Comparison of ENCODE assay signal across 16 cellular contexts in the genomic region with DNA sequence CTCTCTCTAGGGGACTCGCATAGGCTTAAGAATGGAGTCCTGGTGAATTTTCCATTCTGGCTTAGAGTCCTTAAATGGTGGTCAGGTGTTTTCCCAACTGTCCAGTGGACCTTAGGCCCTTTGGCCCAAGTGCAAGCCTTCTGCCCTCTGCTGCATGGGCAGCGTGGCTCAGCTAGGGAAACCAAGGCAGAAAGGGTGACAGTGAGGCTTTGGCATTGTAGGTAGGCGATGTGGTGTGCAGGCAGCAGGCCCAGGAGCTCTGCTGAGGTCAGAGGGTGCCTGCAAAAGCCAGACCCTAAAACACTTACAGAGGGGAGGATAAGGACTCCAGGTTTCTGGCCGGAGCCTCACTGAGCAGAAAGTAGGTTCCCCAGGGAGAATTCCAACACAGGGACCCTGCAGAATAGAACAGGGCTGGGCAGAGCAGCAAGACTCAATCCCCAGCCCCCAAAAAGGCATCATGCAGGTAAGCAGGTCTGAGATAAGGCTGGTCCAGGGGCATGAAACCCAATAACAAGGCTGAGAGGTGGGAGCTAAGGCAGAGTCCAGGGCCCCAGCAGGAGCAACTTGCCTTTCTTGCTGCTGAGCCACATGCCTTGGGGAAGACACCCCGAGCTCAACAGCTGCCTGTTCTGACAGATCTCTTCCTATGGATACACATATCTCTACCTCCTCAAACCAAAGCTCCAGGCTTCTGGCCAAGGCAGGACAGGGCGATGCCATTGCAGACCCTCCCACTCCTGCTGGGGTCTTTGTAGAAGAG.
"Had no signal": no experiment of that assay in that cellular context is flagged by ENCODE, and none has a peak within 500 bp of the region (broad histone marks: within the 10 kb centered on the region; RNA-seq: fewer than 3 reads in every experiment).

No MANE protein-coding gene starts in this region.

- H3K9me3 Mint-ChIP-seq: activated CD8-positive, alpha-beta T cell treated with anti-CD3 and anti-CD28 coated beads for 36 hours; central memory CD8-positive, alpha-beta T cell; dendritic cell treated with granulocyte-macrophage colony-stimulating factor and Interleukin-4, amounts not matched to agents 40 ng/mL and 50 ng/mL, for 4 days; stimulated activated effector memory CD8-positive, alpha-beta T cell treated with anti-CD3 and anti-CD28 coated beads, Interleukin-12 subunit alpha, Interleukin-12 subunit beta, amount 100 ng/mL, for 72 hours had no signal

- H3K27ac ChIP-seq: body of pancreas, left lung, vagina had no signal

- ATAC-seq: activated CD8-positive, alpha-beta T cell treated with anti-CD3 and anti-CD28 coated beads for 36 hours; activated T-cell treated with anti-CD3 and anti-CD28 coated beads, Interleukin-2, amount 50 U/mL, for 72 hours; body of pancreas; esophagus mucosa; left lung; stimulated activated effector memory CD8-positive, alpha-beta T cell treated with anti-CD3 and anti-CD28 coated beads, Interleukin-12 subunit alpha, Interleukin-12 subunit beta, amount 100 ng/mL, for 72 hours had no signal

- H3K4me1 ChIP-seq: body of pancreas had no signal

- H3K9me3 ChIP-seq: body of pancreas, left lung, thoracic aorta, vagina had no signal

- H3K27ac Mint-ChIP-seq: activated CD8-positive, alpha-beta T cell treated with anti-CD3 and anti-CD28 coated beads for 36 hours; activated T-cell treated with anti-CD3 and anti-CD28 coated beads, Interleukin-2, amount 50 U/mL, for 72 hours; dendritic cell treated with granulocyte-macrophage colony-stimulating factor and Interleukin-4, amounts not matched to agents 40 ng/mL and 50 ng/mL, for 4 days; stimulated activated effector memory CD8-positive, alpha-beta T cell treated with anti-CD3 and anti-CD28 coated beads, Interleukin-12 subunit alpha, Interleukin-12 subunit beta, amount 100 ng/mL, for 72 hours; T-helper 2 cell treated with Interferon-gamma antibody and Interleukin-4, amounts not matched to agents 5 μg/mL and 100 μg/mL, for 36 hours had no signal

- H3K4me3 Mint-ChIP-seq: activated CD8-positive, alpha-beta T cell treated with anti-CD3 and anti-CD28 coated beads for 36 hours; activated T-cell treated with anti-CD3 and anti-CD28 coated beads, Interleukin-2, amount 50 U/mL, for 72 hours; central memory CD8-positive, alpha-beta T cell; dendritic cell treated with granulocyte-macrophage colony-stimulating factor and Interleukin-4, amounts not matched to agents 40 ng/mL and 50 ng/mL, for 4 days; stimulated activated effector memory CD8-positive, alpha-beta T cell treated with anti-CD3 and anti-CD28 coated beads, Interleukin-12 subunit alpha, Interleukin-12 subunit beta, amount 100 ng/mL, for 72 hours; T-helper 2 cell treated with Interferon-gamma antibody and Interleukin-4, amounts not matched to agents 5 μg/mL and 100 μg/mL, for 36 hours had no signal

- H3K4me1 Mint-ChIP-seq: central memory CD8-positive, alpha-beta T cell had no signal

- H3K4me3 ChIP-seq: body of pancreas, left lung, skin epidermis, thoracic aorta, vagina had no signal

- DNase-seq: activated CD4-positive, alpha-beta T cell treated with anti-CD3 and anti-CD28 coated beads for 4 hours; activated CD8-positive, alpha-beta memory T cell treated with anti-CD3 and anti-CD28 coated beads, Interleukin-2, amount 50 U/mL, for 4 hours; activated CD8-positive, alpha-beta T cell treated with anti-CD3 and anti-CD28 coated beads for 36 hours; activated naive CD4-positive, alpha-beta T cell treated with Interleukin-2 at 50 U/mL for 16 hours; activated T-cell treated with anti-CD3 and anti-CD28 coated beads, Interleukin-2, amount 50 U/mL, for 72 hours; left lung; mesenchymal stem cell had no signal

- H3K27me3 Mint-ChIP-seq: activated CD8-positive, alpha-beta T cell treated with anti-CD3 and anti-CD28 coated beads for 36 hours had no signal

- H3K27me3 ChIP-seq: body of pancreas, left lung, vagina had no signal
